ENCODE assay signal across 11 cellular contexts in genomic region chr9:133118568-133118967, GRCh38. TPM values are rescaled to one million over a fixed set of nuclear protein-coding genes. Genes with fewer than 3 reads are reported as not detected.
A peak's percentile ranks its signal among the peaks of the same experiment; 100 is the strongest.
DNase-seq lines count a peak whose midpoint lies in the region; ATAC-seq and TF ChIP-seq lines count a peak whose summit lies in the region.
"Had no signal": no experiment of that assay in that cellular context is flagged by ENCODE, and none has a peak within 500 bp of the region (broad histone marks: within the 10 kb centered on the region; RNA-seq: fewer than 3 reads in every experiment).

No MANE protein-coding gene starts in this region.

- no peaks in the 10 kb centered on the region for H3K9me3 Mint-ChIP-seq in activated CD8-positive, alpha-beta memory T cell treated with anti-CD3 and anti-CD28 coated beads, Interleukin-2, amount 10 ng/mL, durations not matched to agents 7 days and 5 days (ENCODE audit: low read depth)

- H3K27me3 Mint-ChIP-seq in activated CD8-positive, alpha-beta memory T cell treated with anti-CD3 and anti-CD28 coated beads, Interleukin-2, amount 10 ng/mL, durations not matched to agents 7 days and 5 days = no peaks in the 10 kb centered on the region

- no peak overlapping the region for H3K4me3 Mint-ChIP-seq in activated CD8-positive, alpha-beta memory T cell treated with anti-CD3 and anti-CD28 coated beads, Interleukin-2, amount 10 ng/mL, durations not matched to agents 7 days and 5 days

- peak overlapping the region; percentile 35 for H3K27ac Mint-ChIP-seq in activated CD8-positive, alpha-beta memory T cell treated with anti-CD3 and anti-CD28 coated beads, Interleukin-2, amount 10 ng/mL, durations not matched to agents 7 days and 5 days

- CTCF ChIA-PET in activated CD8-positive, alpha-beta memory T cell treated with anti-CD3 and anti-CD28 coated beads, Interleukin-2, amount 10 ng/mL, durations not matched to agents 7 days and 5 days (lab: Charles Lee) = interaction anchor here (1.5 to 25.4 kb wide), 3 partner anchors 15 to 67 kb away, joined by 5 to 505 read pairs (median 6); no protein-coding TSS in a partner anchor

- H3K9me3 ChIP-seq in mucosa of descending colon = no peaks in the 10 kb centered on the region

- peaks cover 77% of the 10 kb centered on the region for H3K4me1 Mint-ChIP-seq in activated CD8-positive, alpha-beta memory T cell treated with anti-CD3 and anti-CD28 coated beads, Interleukin-2, amount 10 ng/mL, durations not matched to agents 7 days and 5 days

- H3K4me3 ChIP-seq in mucosa of descending colon = no peak overlapping the region

- H3K4me1 ChIP-seq in mucosa of descending colon (ENCODE audit: low read depth) = peaks cover 59% of the 10 kb centered on the region

- intact Hi-C loops in mucosa of descending colon (cut with DNase I, micrococcal nuclease) = no loop called here

- H3K27ac ChIP-seq in cingulate gyrus (ENCODE audit: low read depth, low read length) (peak overlapping the region; percentile 98), temporal lobe (ENCODE audit: low read depth, low read length) (peak overlapping the region; percentile 97)
- H3K27ac ChIP-seq: SK-N-MC had no signal

- no peak for TF ChIP-seq CTCF in mucosa of descending colon (IDR thresholded peaks at IDR 0.05)

- no peaks in the 10 kb centered on the region for H3K36me3 ChIP-seq in mucosa of descending colon (ENCODE audit: low read depth)

- no peak for DNase-seq in activated CD8-positive, alpha-beta memory T cell treated with anti-CD3 and anti-CD28 coated beads, Interleukin-2, amount 10 ng/mL, durations not matched to agents 7 days and 5 days
- DNase-seq in activated CD8-positive, alpha-beta memory T cell treated with anti-CD3 and anti-CD28 coated beads for 24 hours = no peak
- DNase-seq in mucosa of descending colon (peak in 2 of 3 donors; percentile 16 to 48), HT-29 (ENCODE audit: low spot score) (no peak), NCI-H345 treated with DMSO at 0.1 percent for 48 hours (lab: John Stamatoyannopoulos, UW; ENCODE audit: unreplicated experiment) (no peak)
- no peak for DNase-seq in activated effector memory CD4-positive, alpha-beta T cell treated with Interleukin-2 at 50 U/mL for 16 hours
- DNase-seq: NCI-H524 treated with DMSO at 0.1 percent for 48 hours; stimulated activated CD4-positive, alpha-beta T cell treated with anti-CD3 and anti-CD28 coated beads, Interleukin-15, amount 100 ng/mL, for 24 hours had no signal

- no peaks in the 10 kb centered on the region for H3K36me3 Mint-ChIP-seq in activated CD8-positive, alpha-beta memory T cell treated with anti-CD3 and anti-CD28 coated beads, Interleukin-2, amount 10 ng/mL, durations not matched to agents 7 days and 5 days

- no peak for ATAC-seq in activated CD8-positive, alpha-beta memory T cell treated with anti-CD3 and anti-CD28 coated beads, Interleukin-2, amount 10 ng/mL, durations not matched to agents 7 days and 5 days
- ATAC-seq in mucosa of descending colon = no peak

RNA-seq across cellular contexts. Expression of gene RALGDS, which starts 2.5 kb away (rescaled TPM):
- total RNA-seq in activated CD8-positive, alpha-beta memory T cell treated with anti-CD3 and anti-CD28 coated beads, Interleukin-2, amount 10 ng/mL, durations not matched to agents 7 days and 5 days = 100 to 1,000 TPM; 103 to 114 TPM
- total RNA-seq in mucosa of descending colon = 10 to 100 TPM; 38.3 to 59.4 (median 44.2) TPM
- 92.0 TPM for total RNA-seq in temporal lobe
- 95.0 and 102 TPM in 2 replicates for total RNA-seq in HT-29 (2014; rRNA removed; shearing (Covaris generic))

RNA-seq across cellular contexts. Expression of gene GBGT1, which starts 45.1 kb away (rescaled TPM):
- 1 to 10 TPM; 3.9 to 5.7 TPM for total RNA-seq in activated CD8-positive, alpha-beta memory T cell treated with anti-CD3 and anti-CD28 coated beads, Interleukin-2, amount 10 ng/mL, durations not matched to agents 7 days and 5 days
- 10 to 100 TPM in 1 of 3 donors, 1 to 10 TPM in 2; 4.3 to 14.0 (median 8.6) TPM for total RNA-seq in mucosa of descending colon
- total RNA-seq in temporal lobe = 1.5 TPM
- total RNA-seq in HT-29 (2014; rRNA removed; shearing (Covaris generic)) = not detected in 2 replicates

RNA-seq across cellular contexts. Expression of gene CEL, which starts 56.8 kb away (rescaled TPM):
- 1 to 10 TPM; 1.7 to 1.9 TPM for total RNA-seq in activated CD8-positive, alpha-beta memory T cell treated with anti-CD3 and anti-CD28 coated beads, Interleukin-2, amount 10 ng/mL, durations not matched to agents 7 days and 5 days
- total RNA-seq in mucosa of descending colon = 1 to 10 TPM in 2 of 3 donors, under 1 TPM in 1; 0.87 to 1.6 (median 1.4) TPM
- total RNA-seq in temporal lobe = 0.49 TPM
- total RNA-seq in HT-29 (2014; rRNA removed; shearing (Covaris generic)) = 0.08 and 0.58 TPM in 2 replicates

Comparison
In these comparisons a context has a peak if more than half of its experiments do, and no peak if none do; other contexts are left out.
1. DNase-seq: peak in mucosa of descending colon (2 of 3); none in activated CD8-positive, alpha-beta memory T cell treated with anti-CD3 and anti-CD28 coated beads, Interleukin-2, amount 10 ng/mL, durations not matched to agents 7 days and 5 days (single experiment), activated CD8-positive, alpha-beta memory T cell treated with anti-CD3 and anti-CD28 coated beads for 24 hours (single experiment), HT-29 (single experiment), NCI-H345 treated with DMSO at 0.1 percent for 48 hours (single experiment) and activated effector memory CD4-positive, alpha-beta T cell treated with Interleukin-2 at 50 U/mL for 16 hours (single experiment).